ENCODE assay signal across 9 cellular contexts in the genomic region with DNA sequence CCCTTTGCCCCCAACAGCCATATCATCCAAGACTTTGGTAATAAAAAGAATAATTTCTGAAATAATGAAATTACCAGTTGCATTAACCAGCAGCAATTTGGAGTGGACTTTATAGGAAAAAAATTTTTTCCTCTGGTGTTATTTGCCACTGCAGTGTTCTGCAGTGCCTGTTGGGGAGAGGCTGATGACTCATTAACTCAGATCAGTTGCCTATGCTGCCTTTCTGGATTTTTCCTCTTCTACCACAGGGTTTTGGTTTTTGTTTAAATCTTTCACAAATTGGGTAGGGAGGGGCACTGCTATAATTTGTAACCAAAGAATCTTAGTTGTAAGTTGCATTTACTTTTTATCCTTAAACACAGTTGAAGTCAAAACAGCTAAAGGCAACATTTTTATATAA. TPM values are rescaled to one million over a fixed set of nuclear protein-coding genes. Genes with fewer than 3 reads are reported as not detected.
DNase-seq lines count a peak whose midpoint lies in the region; ATAC-seq and TF ChIP-seq lines count a peak whose summit lies in the region.
"Had no signal": no experiment of that assay in that cellular context is flagged by ENCODE, and none has a peak within 500 bp of the region (broad histone marks: within the 10 kb centered on the region; RNA-seq: fewer than 3 reads in every experiment).

No MANE protein-coding gene starts in this region.

- H3K27ac ChIP-seq in liver (ENCODE audit: low read depth in 1 of 2, low read length in 2 of 2) (no peak overlapping the region), gastroesophageal sphincter (no peak overlapping the region)
- H3K27ac ChIP-seq in CD4-positive, alpha-beta T cell (ENCODE audit: low read depth, low read length) = no peak overlapping the region

- TF ChIP-seq POLR2A in gastroesophageal sphincter (IDR thresholded peaks at IDR 0.05) = no peak

- H3K27me3 ChIP-seq in liver (ENCODE audit: control insufficient read depth in 4 of 4, insufficient read depth in 4 of 4, low read length in 3 of 4) (no peaks in the 10 kb centered on the region), gastroesophageal sphincter (no peaks in the 10 kb centered on the region)
- H3K27me3 ChIP-seq in CD4-positive, alpha-beta T cell (ENCODE audit: control insufficient read depth, insufficient read depth, low read length) = no peaks in the 10 kb centered on the region

- TF ChIP-seq EP300 in gastroesophageal sphincter (IDR thresholded peaks at IDR 0.05) = no peak

- H3K4me1 ChIP-seq in liver (ENCODE audit: control insufficient read depth in 4 of 4, insufficient read depth in 4 of 4, low read length in 3 of 4) = peaks cover 0 to 2% (median 0%) of the 10 kb centered on the region in 4 donors
- peaks cover 0 to 22% (median 0%) of the 10 kb centered on the region in 3 donors for H3K4me1 ChIP-seq in gastroesophageal sphincter

- intact Hi-C loops in CD4-positive, alpha-beta T cell (cut with DNase I, micrococcal nuclease) = no loop called here

- no peak for DNase-seq in CD4-positive, alpha-beta T cell
- DNase-seq in glutamatergic neuron = no peak

- no peaks in the 10 kb centered on the region for H3K27me3 Mint-ChIP-seq in activated T-helper 17 cell treated with anti-CD3 and anti-CD28 coated beads, Interleukin-2, amount 50 U/mL, for 72 hours
- H3K27me3 Mint-ChIP-seq in CD4-positive, alpha-beta T cell = no peaks in the 10 kb centered on the region
- H3K27me3 Mint-ChIP-seq in glutamatergic neuron (ENCODE audit: unreplicated experiment) = no peaks in the 10 kb centered on the region
- H3K27me3 Mint-ChIP-seq: dendritic cell treated with granulocyte-macrophage colony-stimulating factor and Interleukin-4, amounts not matched to agents 40 ng/mL and 50 ng/mL, for 4 days had no signal

- H3K4me3 Mint-ChIP-seq in activated T-helper 17 cell treated with anti-CD3 and anti-CD28 coated beads, Interleukin-2, amount 50 U/mL, for 72 hours = no peak overlapping the region
- H3K4me3 Mint-ChIP-seq in CD4-positive, alpha-beta T cell = no peak overlapping the region
- no peak overlapping the region for H3K4me3 Mint-ChIP-seq in glutamatergic neuron (ENCODE audit: unreplicated experiment)
- H3K4me3 Mint-ChIP-seq: dendritic cell treated with granulocyte-macrophage colony-stimulating factor and Interleukin-4, amounts not matched to agents 40 ng/mL and 50 ng/mL, for 4 days had no signal

- H3K4me3 ChIP-seq in liver (ENCODE audit: low read depth in 1 of 3, low read length in 3 of 3) (no peak overlapping the region), gastroesophageal sphincter (no peak overlapping the region)

- H3K9me3 ChIP-seq in liver (ENCODE audit: control insufficient read depth in 4 of 4, low read length in 3 of 4) (no peaks in the 10 kb centered on the region), gastroesophageal sphincter (no peaks in the 10 kb centered on the region)
- no peaks in the 10 kb centered on the region for H3K9me3 ChIP-seq in CD4-positive, alpha-beta T cell (ENCODE audit: control insufficient read depth, low read length)

- H3K27ac Mint-ChIP-seq in activated T-helper 17 cell treated with anti-CD3 and anti-CD28 coated beads, Interleukin-2, amount 50 U/mL, for 72 hours = no peak overlapping the region
- H3K27ac Mint-ChIP-seq in CD4-positive, alpha-beta T cell = no peak overlapping the region
- H3K27ac Mint-ChIP-seq in glutamatergic neuron (ENCODE audit: unreplicated experiment) = no peak overlapping the region

- H3K36me3 Mint-ChIP-seq in activated T-helper 17 cell treated with anti-CD3 and anti-CD28 coated beads, Interleukin-2, amount 50 U/mL, for 72 hours (ENCODE audit: low read depth) = peaks cover 5% of the 10 kb centered on the region
- H3K36me3 Mint-ChIP-seq in CD4-positive, alpha-beta T cell (ENCODE audit: low read depth) = peaks cover 6% of the 10 kb centered on the region
- H3K36me3 Mint-ChIP-seq in glutamatergic neuron (ENCODE audit: unreplicated experiment) = no peaks in the 10 kb centered on the region

- POLR2A ChIA-PET in CD4-positive, alpha-beta T cell (lab: Charles Lee) = no interaction called here

- ATAC-seq in HG02588 (IDR thresholded peaks at IDR 0.05; ENCODE audit: unreplicated experiment) = peak; percentile 58
- peak; percentile 49 for ATAC-seq in activated T-helper 17 cell treated with anti-CD3 and anti-CD28 coated beads, Interleukin-2, amount 50 U/mL, for 72 hours (replicated peaks)
- no peak for ATAC-seq in CD4-positive, alpha-beta T cell (ENCODE audit: poor library complexity)
- no peak for ATAC-seq in HG02870 (IDR thresholded peaks at IDR 0.05; ENCODE audit: unreplicated experiment)
- ATAC-seq in gastroesophageal sphincter = no peak

- peak in 1 of 2 donors; percentile 4 for TF ChIP-seq RAD21 in liver (IDR thresholded peaks at IDR 0.05)

- no peak overlapping the region for H3K9ac ChIP-seq in liver (ENCODE audit: low read depth in 1 of 2, low read length in 2 of 2)

- H3K36me3 ChIP-seq in liver (ENCODE audit: control insufficient read depth in 4 of 4, insufficient read depth in 3 of 4, low read depth in 1 of 4, low read length in 3 of 4) (no peaks in the 10 kb centered on the region), gastroesophageal sphincter (no peaks in the 10 kb centered on the region)

- CTCF ChIA-PET in CD4-positive, alpha-beta T cell (lab: Charles Lee) = no interaction called here

- no peaks in the 10 kb centered on the region for H3K9me3 Mint-ChIP-seq in activated T-helper 17 cell treated with anti-CD3 and anti-CD28 coated beads, Interleukin-2, amount 50 U/mL, for 72 hours
- H3K9me3 Mint-ChIP-seq in CD4-positive, alpha-beta T cell = no peaks in the 10 kb centered on the region
- peaks cover 1% of the 10 kb centered on the region for H3K9me3 Mint-ChIP-seq in glutamatergic neuron (ENCODE audit: unreplicated experiment)
- H3K9me3 Mint-ChIP-seq: dendritic cell treated with granulocyte-macrophage colony-stimulating factor and Interleukin-4, amounts not matched to agents 40 ng/mL and 50 ng/mL, for 4 days had no signal

- H3K4me1 Mint-ChIP-seq in activated T-helper 17 cell treated with anti-CD3 and anti-CD28 coated beads, Interleukin-2, amount 50 U/mL, for 72 hours = peaks cover 4% of the 10 kb centered on the region
- peaks cover 11% of the 10 kb centered on the region for H3K4me1 Mint-ChIP-seq in CD4-positive, alpha-beta T cell (ENCODE audit: low read depth)
- H3K4me1 Mint-ChIP-seq in glutamatergic neuron (ENCODE audit: low read depth, unreplicated experiment) = peaks cover 4% of the 10 kb centered on the region

- peak; percentile 17; the same call in 1 of the 3 replicates for TF ChIP-seq CTCF in GM12872 (IDR thresholded peaks at IDR 0.05; ENCODE audit: insufficient read depth, low read depth, low read length)
- TF ChIP-seq CTCF in liver (IDR thresholded peaks at IDR 0.05; ENCODE audit: low read depth, low read length, missing input control) = peak; percentile 16
- no peak for TF ChIP-seq CTCF in CD4-positive, alpha-beta T cell (IDR thresholded peaks at IDR 0.05)
- no peak for TF ChIP-seq CTCF in glutamatergic neuron (IDR thresholded peaks at IDR 0.05; ENCODE audit: partially characterized antibody, unreplicated experiment)
- no peak for TF ChIP-seq CTCF in gastroesophageal sphincter (IDR thresholded peaks at IDR 0.05)

TF ChIP-seq in liver, 16 proteins besides CTCF, POLR2A, EP300 and RAD21:
- TF ChIP-seq JUND (IDR thresholded peaks at IDR 0.05) = peak; percentile 70 to 86
- no peak for TF ChIP-seq NR2F2 (IDR thresholded peaks at IDR 0.05)
- TF ChIP-seq, protein P1, sequence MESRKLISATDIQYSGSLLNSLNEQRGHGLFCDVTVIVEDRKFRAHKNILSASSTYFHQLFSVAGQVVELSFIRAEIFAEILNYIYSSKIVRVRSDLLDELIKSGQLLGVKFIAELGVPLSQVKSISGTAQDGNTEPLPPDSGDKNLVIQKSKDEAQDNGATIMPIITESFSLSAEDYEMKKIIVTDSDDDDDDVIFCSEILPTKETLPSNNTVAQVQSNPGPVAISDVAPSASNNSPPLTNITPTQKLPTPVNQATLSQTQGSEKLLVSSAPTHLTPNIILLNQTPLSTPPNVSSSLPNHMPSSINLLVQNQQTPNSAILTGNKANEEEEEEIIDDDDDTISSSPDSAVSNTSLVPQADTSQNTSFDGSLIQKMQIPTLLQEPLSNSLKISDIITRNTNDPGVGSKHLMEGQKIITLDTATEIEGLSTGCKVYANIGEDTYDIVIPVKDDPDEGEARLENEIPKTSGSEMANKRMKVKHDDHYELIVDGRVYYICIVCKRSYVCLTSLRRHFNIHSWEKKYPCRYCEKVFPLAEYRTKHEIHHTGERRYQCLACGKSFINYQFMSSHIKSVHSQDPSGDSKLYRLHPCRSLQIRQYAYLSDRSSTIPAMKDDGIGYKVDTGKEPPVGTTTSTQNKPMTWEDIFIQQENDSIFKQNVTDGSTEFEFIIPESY (IDR thresholded peaks at IDR 0.05) = no peak

RNA-seq across cellular contexts. Expression of gene ATP6V1A, which starts 22.7 kb away (rescaled TPM):
- 10 to 100 TPM; 27.0 to 39.6 TPM for total RNA-seq in activated T-helper 17 cell treated with anti-CD3 and anti-CD28 coated beads, Interleukin-2, amount 50 U/mL, for 72 hours
- total RNA-seq in liver (10 to 100 TPM; 52.1 to 53.2 TPM), glutamatergic neuron (ENCODE audit: unreplicated experiment) (94.5 TPM), gastroesophageal sphincter (10 to 100 TPM; 23.0 to 38.8 (median 26.1) TPM)
- polyA plus RNA-seq in liver = 10 to 100 TPM; 15.2 to 33.3 TPM
- total RNA-seq in CD4-positive, alpha-beta T cell = 1 to 10 TPM; 8.7 to 9.4 TPM

RNA-seq across cellular contexts. Expression of gene NAA50, which starts 23.5 kb away (rescaled TPM):
- 100 to 1,000 TPM in 1 of 2 donors, 10 to 100 TPM in 1; 62.1 to 152 TPM for total RNA-seq in activated T-helper 17 cell treated with anti-CD3 and anti-CD28 coated beads, Interleukin-2, amount 50 U/mL, for 72 hours
- total RNA-seq in liver (100 to 1,000 TPM in 1 of 2 donors, 10 to 100 TPM in 1; 99.0 to 162 TPM), glutamatergic neuron (ENCODE audit: unreplicated experiment) (42.5 TPM), gastroesophageal sphincter (100 to 1,000 TPM; 127 to 172 (median 147) TPM)
- polyA plus RNA-seq in liver = 10 to 100 TPM; 37.3 to 48.7 TPM
- 10 to 100 TPM; 46.6 to 48.0 TPM for total RNA-seq in CD4-positive, alpha-beta T cell

Comparison
In these comparisons a context has a peak if more than half of its experiments do, and no peak if none do; other contexts are left out.
1. CTCF ChIP-seq: peak in GM12872 (single experiment) and liver (single experiment); none in CD4-positive, alpha-beta T cell (single experiment), glutamatergic neuron (single experiment) and gastroesophageal sphincter (0 of 4).
2. ATAC-seq: peak in HG02588 (single experiment) and activated T-helper 17 cell treated with anti-CD3 and anti-CD28 coated beads, Interleukin-2, amount 50 U/mL, for 72 hours (single experiment); none in CD4-positive, alpha-beta T cell (single experiment), HG02870 (single experiment) and gastroesophageal sphincter (single experiment).